In genomic region chr17:38738686-38739085, GRCh38 we compare ENCODE assay signal across 1 cellular context.
TF ChIP-seq lines count a peak whose summit lies in the region.

No MANE protein-coding gene starts in this region.

TF ChIP-seq in K562, 482 proteins besides CTCF, POLR2A, EP300 and RAD21:
- no peak for TF ChIP-seq ESRRA (IDR thresholded peaks at IDR 0.05; ENCODE audit: borderline replicate concordance, low read depth)
- TF ChIP-seq SP2 (IDR thresholded peaks at IDR 0.05; ENCODE audit: extremely low read depth, low read depth, low read length, poor library complexity, severe bottlenecking) = no peak
- no peak for TF ChIP-seq TBP (optimal IDR thresholded peaks at IDR 0.05; ENCODE audit: low read depth, low read length)
- peak; percentile 1; the same call in 1 of the 2 replicates for TF ChIP-seq POLR2G (IDR thresholded peaks at IDR 0.05; ENCODE audit: low read depth, low read length)
- TF ChIP-seq ZNF41 (CRISPR knock-in tag; conservative IDR thresholded peaks at IDR 0.05) = no peak
- no peak for TF ChIP-seq CCNT2 (IDR thresholded peaks at IDR 0.05; ENCODE audit: borderline replicate concordance, extremely low read depth, insufficient read length, low read depth, low read length)
- no peak for TF ChIP-seq MLX (CRISPR knock-in tag; conservative IDR thresholded peaks at IDR 0.05)
- peak; percentile 49; the same call in 1 of the 2 replicates for TF ChIP-seq ZBTB33 (CRISPR knock-in tag; IDR thresholded peaks at IDR 0.05)
